ENCODE assay signal across 8 cellular contexts in the genomic region with DNA sequence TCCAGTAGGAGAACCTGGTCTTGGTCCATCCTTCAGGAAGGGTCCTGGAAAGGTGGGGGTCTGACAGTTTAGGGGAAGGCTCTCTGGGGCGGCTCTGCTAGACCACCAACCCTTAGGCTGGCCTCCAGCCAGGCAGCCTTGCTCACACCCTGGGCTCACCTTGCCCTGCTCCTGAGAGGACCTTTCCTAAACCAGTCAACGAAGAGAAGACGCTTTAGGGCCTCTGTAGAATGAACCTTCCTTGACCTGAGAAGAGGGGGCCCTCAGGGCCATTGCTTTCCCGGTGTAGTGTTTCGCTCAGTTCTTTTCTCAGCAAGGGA. TPM values are rescaled to one million over a fixed set of nuclear protein-coding genes. Genes with fewer than 3 reads are reported as not detected.
A peak's percentile ranks its signal among the peaks of the same experiment; 100 is the strongest.
DNase-seq lines count a peak whose midpoint lies in the region; ATAC-seq and TF ChIP-seq lines count a peak whose summit lies in the region.

No MANE protein-coding gene starts in this region.

- H3K36me3 ChIP-seq in liver (ENCODE audit: control insufficient read depth in 4 of 4, insufficient read depth in 3 of 4, low read depth in 1 of 4, low read length in 3 of 4), result peaks cover 0 to 4% (median under 1%) of the 10 kb centered on the region in 4 donors

- no peak for ATAC-seq in Right ventricle myocardium inferior
- ATAC-seq in left cardiac atrium, result no peak
- ATAC-seq in GM18867 (IDR thresholded peaks at IDR 0.05; ENCODE audit: unreplicated experiment), result no peak

- TF ChIP-seq CTCF in liver (IDR thresholded peaks at IDR 0.05; ENCODE audit: low read depth, low read length, missing input control), result no peak

- no peaks in the 10 kb centered on the region for H3K27me3 ChIP-seq in liver (ENCODE audit: control insufficient read depth in 4 of 4, insufficient read depth in 4 of 4, low read length in 3 of 4)

- H3K9ac ChIP-seq in liver (ENCODE audit: low read depth in 1 of 2, low read length in 2 of 2), result peak overlapping the region in 1 of 2 donors; percentile 71

- intact Hi-C loops in Right ventricle myocardium inferior (cut with DNase I), result no loop called here
- intact Hi-C loops in left cardiac atrium (cut with DNase I), result no loop called here

- H3K27ac ChIP-seq in angular gyrus (ENCODE audit: low read depth, low read length) (peak overlapping the region; percentile 83), liver (ENCODE audit: low read depth in 1 of 2, low read length in 2 of 2) (peak overlapping the region; percentile 25 to 29)

- DNase-seq in Right ventricle myocardium inferior (ENCODE audit: missing footprints) (peak; percentile 22), left cardiac atrium (no peak), ureter (ENCODE audit: low spot score) (peak; percentile 42), NCI-H2029 treated with DMSO at 0.1 percent for 48 hours (lab: John Stamatoyannopoulos, UW) (no peak), NK-92 (lab: John Stamatoyannopoulos, UW; ENCODE audit: unreplicated experiment) (no peak)

- H3K4me3 ChIP-seq in liver (ENCODE audit: low read depth in 1 of 3, low read length in 3 of 3), result peak overlapping the region; percentile 2 to 67 (median 54)

- H3K4me1 ChIP-seq in liver (ENCODE audit: control insufficient read depth in 4 of 4, insufficient read depth in 4 of 4, low read length in 3 of 4), result peaks cover 10 to 34% (median 22%) of the 10 kb centered on the region in 4 donors

- 94% methylated on average over 5 of the region's 5 CpGs for WGBS in liver

- H3K9me3 ChIP-seq in liver (ENCODE audit: control insufficient read depth in 4 of 4, low read length in 3 of 4), result no peaks in the 10 kb centered on the region

- no peak for TF ChIP-seq RAD21 in liver (IDR thresholded peaks at IDR 0.05)

TF ChIP-seq in liver, 16 proteins besides CTCF, POLR2A, EP300 and RAD21:
- TF ChIP-seq RXRA (IDR thresholded peaks at IDR 0.05) (no peak), TAF1 (conservative IDR thresholded peaks at IDR 0.05) (no peak), FOXA1 (IDR thresholded peaks at IDR 0.05) (no peak), SP1 (IDR thresholded peaks at IDR 0.05) (no peak), GABPA (IDR thresholded peaks at IDR 0.05 in 1 of 2, conservative IDR thresholded peaks at IDR 0.05 in 1 of 2) (no peak), HNF4G (IDR thresholded peaks at IDR 0.05) (no peak), HNF4A (conservative IDR thresholded peaks at IDR 0.05) (no peak), FOXA2 (IDR thresholded peaks at IDR 0.05) (no peak), YY1 (IDR thresholded peaks at IDR 0.05) (no peak), NR2F2 (IDR thresholded peaks at IDR 0.05) (no peak), EGR1 (IDR thresholded peaks at IDR 0.05; ENCODE audit: low read depth in 2 of 2) (no peak), JUND (IDR thresholded peaks at IDR 0.05) (no peak)
- TF ChIP-seq, protein P1, sequence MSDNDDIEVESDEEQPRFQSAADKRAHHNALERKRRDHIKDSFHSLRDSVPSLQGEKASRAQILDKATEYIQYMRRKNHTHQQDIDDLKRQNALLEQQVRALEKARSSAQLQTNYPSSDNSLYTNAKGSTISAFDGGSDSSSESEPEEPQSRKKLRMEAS (IDR thresholded peaks at IDR 0.05), result no peak
- TF ChIP-seq, protein P2, sequence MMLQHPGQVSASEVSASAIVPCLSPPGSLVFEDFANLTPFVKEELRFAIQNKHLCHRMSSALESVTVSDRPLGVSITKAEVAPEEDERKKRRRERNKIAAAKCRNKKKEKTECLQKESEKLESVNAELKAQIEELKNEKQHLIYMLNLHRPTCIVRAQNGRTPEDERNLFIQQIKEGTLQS (IDR thresholded peaks at IDR 0.05), result no peak
- TF ChIP-seq, protein P3, sequence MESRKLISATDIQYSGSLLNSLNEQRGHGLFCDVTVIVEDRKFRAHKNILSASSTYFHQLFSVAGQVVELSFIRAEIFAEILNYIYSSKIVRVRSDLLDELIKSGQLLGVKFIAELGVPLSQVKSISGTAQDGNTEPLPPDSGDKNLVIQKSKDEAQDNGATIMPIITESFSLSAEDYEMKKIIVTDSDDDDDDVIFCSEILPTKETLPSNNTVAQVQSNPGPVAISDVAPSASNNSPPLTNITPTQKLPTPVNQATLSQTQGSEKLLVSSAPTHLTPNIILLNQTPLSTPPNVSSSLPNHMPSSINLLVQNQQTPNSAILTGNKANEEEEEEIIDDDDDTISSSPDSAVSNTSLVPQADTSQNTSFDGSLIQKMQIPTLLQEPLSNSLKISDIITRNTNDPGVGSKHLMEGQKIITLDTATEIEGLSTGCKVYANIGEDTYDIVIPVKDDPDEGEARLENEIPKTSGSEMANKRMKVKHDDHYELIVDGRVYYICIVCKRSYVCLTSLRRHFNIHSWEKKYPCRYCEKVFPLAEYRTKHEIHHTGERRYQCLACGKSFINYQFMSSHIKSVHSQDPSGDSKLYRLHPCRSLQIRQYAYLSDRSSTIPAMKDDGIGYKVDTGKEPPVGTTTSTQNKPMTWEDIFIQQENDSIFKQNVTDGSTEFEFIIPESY (IDR thresholded peaks at IDR 0.05), result no peak
- TF ChIP-seq, protein P4, sequence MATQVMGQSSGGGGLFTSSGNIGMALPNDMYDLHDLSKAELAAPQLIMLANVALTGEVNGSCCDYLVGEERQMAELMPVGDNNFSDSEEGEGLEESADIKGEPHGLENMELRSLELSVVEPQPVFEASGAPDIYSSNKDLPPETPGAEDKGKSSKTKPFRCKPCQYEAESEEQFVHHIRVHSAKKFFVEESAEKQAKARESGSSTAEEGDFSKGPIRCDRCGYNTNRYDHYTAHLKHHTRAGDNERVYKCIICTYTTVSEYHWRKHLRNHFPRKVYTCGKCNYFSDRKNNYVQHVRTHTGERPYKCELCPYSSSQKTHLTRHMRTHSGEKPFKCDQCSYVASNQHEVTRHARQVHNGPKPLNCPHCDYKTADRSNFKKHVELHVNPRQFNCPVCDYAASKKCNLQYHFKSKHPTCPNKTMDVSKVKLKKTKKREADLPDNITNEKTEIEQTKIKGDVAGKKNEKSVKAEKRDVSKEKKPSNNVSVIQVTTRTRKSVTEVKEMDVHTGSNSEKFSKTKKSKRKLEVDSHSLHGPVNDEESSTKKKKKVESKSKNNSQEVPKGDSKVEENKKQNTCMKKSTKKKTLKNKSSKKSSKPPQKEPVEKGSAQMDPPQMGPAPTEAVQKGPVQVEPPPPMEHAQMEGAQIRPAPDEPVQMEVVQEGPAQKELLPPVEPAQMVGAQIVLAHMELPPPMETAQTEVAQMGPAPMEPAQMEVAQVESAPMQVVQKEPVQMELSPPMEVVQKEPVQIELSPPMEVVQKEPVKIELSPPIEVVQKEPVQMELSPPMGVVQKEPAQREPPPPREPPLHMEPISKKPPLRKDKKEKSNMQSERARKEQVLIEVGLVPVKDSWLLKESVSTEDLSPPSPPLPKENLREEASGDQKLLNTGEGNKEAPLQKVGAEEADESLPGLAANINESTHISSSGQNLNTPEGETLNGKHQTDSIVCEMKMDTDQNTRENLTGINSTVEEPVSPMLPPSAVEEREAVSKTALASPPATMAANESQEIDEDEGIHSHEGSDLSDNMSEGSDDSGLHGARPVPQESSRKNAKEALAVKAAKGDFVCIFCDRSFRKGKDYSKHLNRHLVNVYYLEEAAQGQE (IDR thresholded peaks at IDR 0.05), result no peak
TF ChIP-seq in liver: peak in this region for 0.

RNA-seq across cellular contexts. Expression of a gene that starts 1.1 kb away (rescaled TPM):
- total RNA-seq in Right ventricle myocardium inferior (10.1 TPM), left cardiac atrium (10 to 100 TPM; 13.8 to 16.6 TPM), liver (10 to 100 TPM in 1 of 2 donors, 1 to 10 TPM in 1; 4.4 to 11.9 TPM), ureter (16.6 TPM)
- polyA plus RNA-seq in liver, result 10 to 100 TPM in 1 of 2 donors, 1 to 10 TPM in 1; 6.5 to 12.9 TPM

RNA-seq across cellular contexts. Expression of a gene that starts 10.6 kb away (rescaled TPM):
- 68.2 TPM for total RNA-seq in Right ventricle myocardium inferior
- total RNA-seq in left cardiac atrium, result 10 to 100 TPM; 70.8 to 93.6 TPM
- total RNA-seq in liver, result 10 to 100 TPM; 20.3 to 30.5 TPM
- 10 to 100 TPM in 1 of 2 donors, 1 to 10 TPM in 1; 4.5 to 32.4 TPM for polyA plus RNA-seq in liver
- total RNA-seq in ureter, result 84.1 TPM

RNA-seq across cellular contexts. Expression of a gene that starts 15.9 kb away (rescaled TPM):
- total RNA-seq in Right ventricle myocardium inferior (0.14 TPM), left cardiac atrium (not detected), liver (not detected), ureter (0.29 TPM)
- not detected for polyA plus RNA-seq in liver

RNA-seq across cellular contexts. Expression of a gene that starts 23.2 kb away (rescaled TPM):
- total RNA-seq in Right ventricle myocardium inferior (9.8 TPM), left cardiac atrium (10 to 100 TPM; 11.8 to 14.7 TPM), liver (10 to 100 TPM in 1 of 2 donors, 1 to 10 TPM in 1; 9.2 to 14.5 TPM), ureter (13.6 TPM)
- 10 to 100 TPM in 1 of 2 donors, 1 to 10 TPM in 1; 9.1 to 13.1 TPM for polyA plus RNA-seq in liver

RNA-seq across cellular contexts. Expression of a gene that starts 29.6 kb away (rescaled TPM):
- 14.6 TPM for total RNA-seq in Right ventricle myocardium inferior
- 10 to 100 TPM; 17.2 to 23.2 TPM for total RNA-seq in left cardiac atrium
- 10 to 100 TPM in 1 of 2 donors, 1 to 10 TPM in 1; 3.8 to 27.3 TPM for total RNA-seq in liver
- 10 to 100 TPM in 1 of 2 donors, 1 to 10 TPM in 1; 9.9 to 10.8 TPM for polyA plus RNA-seq in liver
- 36.6 TPM for total RNA-seq in ureter

Comparison
In these comparisons a context has a peak if more than half of its experiments do, and no peak if none do; other contexts are left out.
1. DNase-seq: peak in Right ventricle myocardium inferior (single experiment) and ureter (single experiment); none in left cardiac atrium (single experiment), NCI-H2029 treated with DMSO at 0.1 percent for 48 hours (single experiment) and NK-92 (single experiment).